ENCODE assay signal across 11 cellular contexts in the genomic region with DNA sequence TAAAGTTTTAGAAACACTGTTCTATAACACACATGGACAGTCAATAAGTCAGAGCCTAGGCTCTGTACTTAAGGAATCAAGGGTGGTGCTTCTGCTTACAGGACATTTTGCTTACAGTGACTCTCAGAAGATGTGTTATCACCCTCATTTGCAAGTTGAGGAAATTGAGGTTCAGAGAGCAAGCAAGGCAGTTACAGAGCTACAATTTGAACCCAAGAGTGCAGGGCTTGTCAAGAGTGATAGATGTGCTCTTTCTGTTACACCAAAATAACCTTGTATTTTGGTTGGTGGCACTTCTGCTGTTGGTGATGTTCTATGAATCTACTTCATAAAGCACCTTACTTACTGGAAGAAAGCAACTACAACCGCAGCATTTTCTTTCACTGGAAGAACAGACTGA.
DNase-seq lines count a peak whose midpoint lies in the region; ATAC-seq and TF ChIP-seq lines count a peak whose summit lies in the region.
"Had no signal": no experiment of that assay in that cellular context is flagged by ENCODE, and none has a peak within 500 bp of the region (broad histone marks: within the 10 kb centered on the region; RNA-seq: fewer than 3 reads in every experiment).

No MANE protein-coding gene starts in this region.

- no peaks in the 10 kb centered on the region for H3K79me2 ChIP-seq in DOHH2 (ENCODE audit: control insufficient read depth, low read length)
- no peaks in the 10 kb centered on the region for H3K79me2 ChIP-seq in mammary epithelial cell (ENCODE audit: insufficient read depth, low read length)
- no peaks in the 10 kb centered on the region for H3K79me2 ChIP-seq in GM23338 (replicated peaks; ENCODE audit: insufficient read depth)

- H3K4me1 ChIP-seq in DOHH2 (ENCODE audit: control insufficient read depth, low read length), result peaks cover 24% of the 10 kb centered on the region
- peaks cover 29% of the 10 kb centered on the region for H3K4me1 ChIP-seq in mammary epithelial cell (ENCODE audit: insufficient read depth, low read length)
- peaks cover 0 to 52% (median 36%) of the 10 kb centered on the region in 4 donors for H3K4me1 ChIP-seq in sigmoid colon
- no peaks in the 10 kb centered on the region for H3K4me1 ChIP-seq in GM23338 (ENCODE audit: insufficient read depth)

- DNase-seq in NOMO-1 treated with DMSO at 0.1 percent for 48 hours (lab: John Stamatoyannopoulos, UW; ENCODE audit: unreplicated experiment), result peak; percentile 64
- DNase-seq in mammary epithelial cell, result no peak
- no peak for DNase-seq in sigmoid colon
- no peak for DNase-seq in NCI-H2227 (lab: John Stamatoyannopoulos, UW; ENCODE audit: unreplicated experiment)
- no peak for DNase-seq in amygdala (lab: John Stamatoyannopoulos, UW)
- DNase-seq in GM23338 (ENCODE audit: low spot score), result no peak
- DNase-seq: NCI-H510A, T-helper 9 cell had no signal

- no TSS peak for BruUV-seq in mammary epithelial cell (replicated peaks; lab: Mats Ljungman, UMichigan)

- H3K9me2 ChIP-seq in DOHH2 (replicated peaks; ENCODE audit: control insufficient read depth, low read length) (no peaks in the 10 kb centered on the region), GM23338 (ENCODE audit: insufficient read depth) (no peaks in the 10 kb centered on the region)

- no peak for TF ChIP-seq EP300 in sigmoid colon (IDR thresholded peaks at IDR 0.05)

- H3K9me3 Mint-ChIP-seq in GM23338, result no peaks in the 10 kb centered on the region
- H3K9me3 Mint-ChIP-seq: IgD-negative memory B cell had no signal

- peaks cover 3% of the 10 kb centered on the region; the same call in 1 of the 3 replicates for H3K36me3 Mint-ChIP-seq in GM23338 (ENCODE audit: low read depth)

- no peaks in the 10 kb centered on the region for H3K4me1 Mint-ChIP-seq in GM23338

- no peaks in the 10 kb centered on the region for H3K27me3 Mint-ChIP-seq in GM23338 (ENCODE audit: insufficient read depth, low read depth, poor library complexity)
- H3K27me3 Mint-ChIP-seq: IgD-negative memory B cell had no signal

- H3K9ac ChIP-seq in mammary epithelial cell (ENCODE audit: insufficient read depth, low read length), result no peak overlapping the region

- peaks cover 18% of the 10 kb centered on the region for H3K36me3 ChIP-seq in DOHH2 (ENCODE audit: control insufficient read depth, low read length)
- no peaks in the 10 kb centered on the region for H3K36me3 ChIP-seq in mammary epithelial cell (ENCODE audit: insufficient read depth, low read length)
- no peaks in the 10 kb centered on the region for H3K36me3 ChIP-seq in sigmoid colon
- no peaks in the 10 kb centered on the region for H3K36me3 ChIP-seq in GM23338 (ENCODE audit: insufficient read depth)

- H3K9me3 ChIP-seq in DOHH2 (ENCODE audit: control insufficient read depth, insufficient read depth, low read length), result no peaks in the 10 kb centered on the region
- H3K9me3 ChIP-seq in mammary epithelial cell (replicated peaks; ENCODE audit: insufficient read depth, low read length), result no peaks in the 10 kb centered on the region
- H3K9me3 ChIP-seq in sigmoid colon, result no peaks in the 10 kb centered on the region

- H3K27ac ChIP-seq in DOHH2 (ENCODE audit: low read depth, low read length) (no peak overlapping the region), mammary epithelial cell (ENCODE audit: insufficient read depth, low read depth, low read length) (peak overlapping the region; percentile 33), sigmoid colon (peak overlapping the region in 3 of 4 donors; percentile 58 to 76 (median 69)), GM23338 (ENCODE audit: low read depth) (no peak overlapping the region)

- no peak for TF ChIP-seq CTCF in DOHH2 (IDR thresholded peaks at IDR 0.05; ENCODE audit: low read depth, low read length, poor library complexity, severe bottlenecking)
- TF ChIP-seq CTCF in mammary epithelial cell (conservative IDR thresholded peaks at IDR 0.05 in 1 of 2, IDR thresholded peaks at IDR 0.05 in 1 of 2; ENCODE audit: extremely low read depth in 1 of 2, insufficient read depth in 1 of 2, low read depth in 1 of 2, low read length in 2 of 2), result no peak
- no peak for TF ChIP-seq CTCF in sigmoid colon (IDR thresholded peaks at IDR 0.05)
- TF ChIP-seq CTCF in GM23338 (conservative IDR thresholded peaks at IDR 0.05; ENCODE audit: low read depth in 2 of 2), result no peak

- dilution Hi-C loops in mammary epithelial cell (cut with HindIII; ENCODE audit: low sequenced_read_pairs), result no loop called here

- H3K4me3 ChIP-seq in DOHH2 (ENCODE audit: low read length), result no peak overlapping the region
- no peak overlapping the region for H3K4me3 ChIP-seq in mammary epithelial cell (replicated peaks in 1 of 3; ENCODE audit: insufficient read depth in 1 of 3, low read depth in 2 of 3, low read length in 3 of 3)
- no peak overlapping the region for H3K4me3 ChIP-seq in sigmoid colon
- no peak overlapping the region for H3K4me3 ChIP-seq in GM23338

- TF ChIP-seq POLR2A in sigmoid colon (IDR thresholded peaks at IDR 0.05), result no peak

- CTCF ChIA-PET in mammary epithelial cell (lab: Charles Lee; ENCODE audit: low non-redundant PET), result no interaction called here

- H3K4me2 ChIP-seq in DOHH2 (ENCODE audit: low read length) (peak overlapping the region; percentile 21; the same call in 1 of the 2 replicates), mammary epithelial cell (ENCODE audit: insufficient read depth, low read depth, low read length) (no peak overlapping the region), GM23338 (no peak overlapping the region)

- peaks cover 2% of the 10 kb centered on the region for H3F3A ChIP-seq in DOHH2 (ENCODE audit: control insufficient read depth, insufficient read depth)
- no peaks in the 10 kb centered on the region for H3F3A ChIP-seq in GM23338 (replicated peaks; ENCODE audit: low read depth)

- no peaks in the 10 kb centered on the region for H3K27me3 ChIP-seq in DOHH2 (ENCODE audit: control insufficient read depth, low read length)
- no peaks in the 10 kb centered on the region for H3K27me3 ChIP-seq in mammary epithelial cell (ENCODE audit: insufficient read depth, low read length)
- H3K27me3 ChIP-seq in sigmoid colon, result no peaks in the 10 kb centered on the region
- H3K27me3 ChIP-seq in GM23338 (ENCODE audit: insufficient read depth), result no peaks in the 10 kb centered on the region

- intact Hi-C loops in mammary epithelial cell (cut with micrococcal nuclease) (no loop called here), sigmoid colon (cut with DNase I) (no loop called here)

- no peak overlapping the region for H3K27ac Mint-ChIP-seq in GM23338

- H4K20me1 ChIP-seq in DOHH2 (ENCODE audit: control insufficient read depth, insufficient read depth, low read depth, low read length) (no peaks in the 10 kb centered on the region), mammary epithelial cell (ENCODE audit: insufficient read depth, low read length) (no peaks in the 10 kb centered on the region), GM23338 (replicated peaks; ENCODE audit: insufficient read depth) (no peaks in the 10 kb centered on the region)

- no peak overlapping the region for H2AFZ ChIP-seq in mammary epithelial cell (ENCODE audit: low read depth, low read length)
- no peak overlapping the region for H2AFZ ChIP-seq in GM23338

- H3K4me3 Mint-ChIP-seq in GM23338, result no peak overlapping the region

- ATAC-seq in HG03521 (IDR thresholded peaks at IDR 0.05; ENCODE audit: unreplicated experiment) (no peak), GM23338 (no peak)

- in situ Hi-C loops in mammary epithelial cell (cut with MboI; ENCODE audit: low sequenced_read_pairs in 2 of 2), result no loop called here

- 100% methylated on average over 1 of the region's 1 CpG for WGBS in mammary epithelial cell (ENCODE audit: low coverage, missing lambda C conversion rate)
- 80 to 89% methylated on average over 1 of the region's 1 CpG for WGBS in sigmoid colon, 2 donors

Comparison
In these comparisons a context has a peak if more than half of its experiments do, and no peak if none do; other contexts are left out.
1. H3K27ac ChIP-seq: peak in mammary epithelial cell (single experiment) and sigmoid colon (3 of 4); none in DOHH2 (single experiment) and GM23338 (single experiment).